In the genomic region with DNA sequence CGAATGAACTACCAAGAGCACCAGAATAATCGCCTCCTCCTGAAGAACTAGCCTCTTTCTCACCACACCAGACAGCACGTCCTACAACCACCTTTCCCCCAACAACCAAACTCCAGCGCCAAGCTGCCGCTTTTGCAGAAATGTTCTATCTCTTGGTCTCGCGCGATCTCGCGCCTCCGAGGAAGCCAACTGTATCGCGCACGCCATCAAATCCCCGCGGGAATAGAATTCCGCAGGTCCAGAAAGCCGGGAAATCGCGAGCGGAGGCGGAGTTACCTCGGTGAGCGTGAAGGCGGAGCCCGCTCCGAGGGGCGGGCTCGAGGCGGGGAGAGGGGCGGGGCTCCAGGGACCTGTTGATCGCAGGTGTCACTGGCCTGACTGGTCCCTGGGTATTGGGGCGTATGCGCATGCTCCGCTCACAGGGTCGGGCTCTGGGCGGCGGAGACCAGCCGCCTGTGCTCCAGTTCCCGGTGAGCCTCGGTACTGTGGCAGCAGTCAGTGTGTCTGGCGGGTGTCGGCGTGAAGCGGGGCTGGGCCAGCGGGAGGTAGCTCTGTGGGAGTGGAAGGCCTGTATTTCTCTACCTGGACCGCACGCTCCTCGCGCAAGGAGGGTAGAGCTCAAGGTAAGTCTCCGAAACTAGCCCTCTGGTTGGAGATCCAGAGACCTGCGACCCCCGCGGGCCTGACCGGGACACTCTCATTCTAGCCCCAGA, we compare ENCODE assay signal across 1 cellular context.
TF ChIP-seq lines count a peak whose summit lies in the region.

A gene (plus strand): TSS at position 463 of the 713 bp plus-strand sequence. CDS start 27,047 bp downstream, outside the sequence.

TF ChIP-seq in HepG2, 621 proteins besides CTCF, POLR2A, EP300 and RAD21 (continued from another document and continues in another):
- TF ChIP-seq RFXANK (CRISPR knock-in tag; IDR thresholded peaks at IDR 0.05), result no peak
- TF ChIP-seq FOXJ3 (CRISPR knock-in tag; IDR thresholded peaks at IDR 0.05; ENCODE audit: borderline replicate concordance), result peak; percentile 11; the same call in 1 of the 2 replicates
- TF ChIP-seq MEF2D (CRISPR knock-in tag; IDR thresholded peaks at IDR 0.05), result peak; percentile 34; the same call in 1 of the 2 replicates
- TF ChIP-seq SMARCE1 (IDR thresholded peaks at IDR 0.05; ENCODE audit: borderline replicate concordance), result no peak
- no peak for TF ChIP-seq GLI4 (CRISPR knock-in tag; IDR thresholded peaks at IDR 0.05; ENCODE audit: borderline replicate concordance)
- peak; percentile 82; the same call in 1 of the 2 replicates for TF ChIP-seq NFKB2 (CRISPR knock-in tag; IDR thresholded peaks at IDR 0.05; ENCODE audit: borderline replicate concordance)
- TF ChIP-seq, protein P1, sequence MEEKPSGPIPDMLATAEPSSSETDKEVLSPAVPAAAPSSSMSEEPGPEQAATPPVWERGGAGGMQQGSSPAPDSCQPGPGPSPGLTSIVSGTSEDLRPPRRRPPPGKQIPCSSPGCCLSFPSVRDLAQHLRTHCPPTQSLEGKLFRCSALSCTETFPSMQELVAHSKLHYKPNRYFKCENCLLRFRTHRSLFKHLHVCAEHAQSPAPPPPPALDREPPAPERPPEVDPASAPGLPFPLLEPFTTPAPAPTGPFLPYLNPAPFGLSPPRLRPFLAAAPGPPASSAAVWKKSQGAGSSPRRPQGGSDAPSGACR (CRISPR knock-in tag; IDR thresholded peaks at IDR 0.05), result 0 out of 2 replicates have a peak, but pooled peaks have one; percentile 8
- TF ChIP-seq ZBTB38 (CRISPR knock-in tag; IDR thresholded peaks at IDR 0.05), result peak; percentile 73; the same call in 1 of the 2 replicates
- TF ChIP-seq, protein P2, sequence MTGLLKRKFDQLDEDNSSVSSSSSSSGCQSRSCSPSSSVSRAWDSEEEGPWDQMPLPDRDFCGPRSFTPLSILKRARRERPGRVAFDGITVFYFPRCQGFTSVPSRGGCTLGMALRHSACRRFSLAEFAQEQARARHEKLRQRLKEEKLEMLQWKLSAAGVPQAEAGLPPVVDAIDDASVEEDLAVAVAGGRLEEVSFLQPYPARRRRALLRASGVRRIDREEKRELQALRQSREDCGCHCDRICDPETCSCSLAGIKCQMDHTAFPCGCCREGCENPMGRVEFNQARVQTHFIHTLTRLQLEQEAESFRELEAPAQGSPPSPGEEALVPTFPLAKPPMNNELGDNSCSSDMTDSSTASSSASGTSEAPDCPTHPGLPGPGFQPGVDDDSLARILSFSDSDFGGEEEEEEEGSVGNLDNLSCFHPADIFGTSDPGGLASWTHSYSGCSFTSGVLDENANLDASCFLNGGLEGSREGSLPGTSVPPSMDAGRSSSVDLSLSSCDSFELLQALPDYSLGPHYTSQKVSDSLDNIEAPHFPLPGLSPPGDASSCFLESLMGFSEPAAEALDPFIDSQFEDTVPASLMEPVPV (CRISPR knock-in tag; IDR thresholded peaks at IDR 0.05), result 0 out of 2 replicates have a peak, but pooled peaks have one; percentile 48
- TF ChIP-seq CEBPG (CRISPR knock-in tag; IDR thresholded peaks at IDR 0.05), result peak; percentile 6; the same call in 1 of the 2 replicates
- peak; percentile 93 for TF ChIP-seq RBFOX2 (IDR thresholded peaks at IDR 0.05; ENCODE audit: low read depth, low read length)
- TF ChIP-seq, protein P3, sequence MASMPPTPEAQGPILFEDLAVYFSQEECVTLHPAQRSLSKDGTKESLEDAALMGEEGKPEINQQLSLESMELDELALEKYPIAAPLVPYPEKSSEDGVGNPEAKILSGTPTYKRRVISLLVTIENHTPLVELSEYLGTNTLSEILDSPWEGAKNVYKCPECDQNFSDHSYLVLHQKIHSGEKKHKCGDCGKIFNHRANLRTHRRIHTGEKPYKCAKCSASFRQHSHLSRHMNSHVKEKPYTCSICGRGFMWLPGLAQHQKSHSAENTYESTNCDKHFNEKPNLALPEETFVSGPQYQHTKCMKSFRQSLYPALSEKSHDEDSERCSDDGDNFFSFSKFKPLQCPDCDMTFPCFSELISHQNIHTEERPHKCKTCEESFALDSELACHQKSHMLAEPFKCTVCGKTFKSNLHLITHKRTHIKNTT (CRISPR knock-in tag; IDR thresholded peaks at IDR 0.05), result no peak
- TF ChIP-seq, protein P4, sequence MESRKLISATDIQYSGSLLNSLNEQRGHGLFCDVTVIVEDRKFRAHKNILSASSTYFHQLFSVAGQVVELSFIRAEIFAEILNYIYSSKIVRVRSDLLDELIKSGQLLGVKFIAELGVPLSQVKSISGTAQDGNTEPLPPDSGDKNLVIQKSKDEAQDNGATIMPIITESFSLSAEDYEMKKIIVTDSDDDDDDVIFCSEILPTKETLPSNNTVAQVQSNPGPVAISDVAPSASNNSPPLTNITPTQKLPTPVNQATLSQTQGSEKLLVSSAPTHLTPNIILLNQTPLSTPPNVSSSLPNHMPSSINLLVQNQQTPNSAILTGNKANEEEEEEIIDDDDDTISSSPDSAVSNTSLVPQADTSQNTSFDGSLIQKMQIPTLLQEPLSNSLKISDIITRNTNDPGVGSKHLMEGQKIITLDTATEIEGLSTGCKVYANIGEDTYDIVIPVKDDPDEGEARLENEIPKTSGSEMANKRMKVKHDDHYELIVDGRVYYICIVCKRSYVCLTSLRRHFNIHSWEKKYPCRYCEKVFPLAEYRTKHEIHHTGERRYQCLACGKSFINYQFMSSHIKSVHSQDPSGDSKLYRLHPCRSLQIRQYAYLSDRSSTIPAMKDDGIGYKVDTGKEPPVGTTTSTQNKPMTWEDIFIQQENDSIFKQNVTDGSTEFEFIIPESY (CRISPR knock-in tag; IDR thresholded peaks at IDR 0.05), result no peak; the same call in 1 of the 2 replicates
- TF ChIP-seq, protein P5, sequence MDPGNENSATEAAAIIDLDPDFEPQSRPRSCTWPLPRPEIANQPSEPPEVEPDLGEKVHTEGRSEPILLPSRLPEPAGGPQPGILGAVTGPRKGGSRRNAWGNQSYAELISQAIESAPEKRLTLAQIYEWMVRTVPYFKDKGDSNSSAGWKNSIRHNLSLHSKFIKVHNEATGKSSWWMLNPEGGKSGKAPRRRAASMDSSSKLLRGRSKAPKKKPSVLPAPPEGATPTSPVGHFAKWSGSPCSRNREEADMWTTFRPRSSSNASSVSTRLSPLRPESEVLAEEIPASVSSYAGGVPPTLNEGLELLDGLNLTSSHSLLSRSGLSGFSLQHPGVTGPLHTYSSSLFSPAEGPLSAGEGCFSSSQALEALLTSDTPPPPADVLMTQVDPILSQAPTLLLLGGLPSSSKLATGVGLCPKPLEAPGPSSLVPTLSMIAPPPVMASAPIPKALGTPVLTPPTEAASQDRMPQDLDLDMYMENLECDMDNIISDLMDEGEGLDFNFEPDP (CRISPR knock-in tag; conservative IDR thresholded peaks at IDR 0.05), result no peak
- peak; percentile 96 for TF ChIP-seq POLR2AphosphoS5 (IDR thresholded peaks at IDR 0.05; ENCODE audit: low read depth, low read length)
- TF ChIP-seq ZNF563 (CRISPR knock-in tag; IDR thresholded peaks at IDR 0.05), result peak; percentile 92
- peak; percentile 85; the same call in 1 of the 2 replicates for TF ChIP-seq ZNF343 (CRISPR knock-in tag; IDR thresholded peaks at IDR 0.05)
- TF ChIP-seq, protein P6, sequence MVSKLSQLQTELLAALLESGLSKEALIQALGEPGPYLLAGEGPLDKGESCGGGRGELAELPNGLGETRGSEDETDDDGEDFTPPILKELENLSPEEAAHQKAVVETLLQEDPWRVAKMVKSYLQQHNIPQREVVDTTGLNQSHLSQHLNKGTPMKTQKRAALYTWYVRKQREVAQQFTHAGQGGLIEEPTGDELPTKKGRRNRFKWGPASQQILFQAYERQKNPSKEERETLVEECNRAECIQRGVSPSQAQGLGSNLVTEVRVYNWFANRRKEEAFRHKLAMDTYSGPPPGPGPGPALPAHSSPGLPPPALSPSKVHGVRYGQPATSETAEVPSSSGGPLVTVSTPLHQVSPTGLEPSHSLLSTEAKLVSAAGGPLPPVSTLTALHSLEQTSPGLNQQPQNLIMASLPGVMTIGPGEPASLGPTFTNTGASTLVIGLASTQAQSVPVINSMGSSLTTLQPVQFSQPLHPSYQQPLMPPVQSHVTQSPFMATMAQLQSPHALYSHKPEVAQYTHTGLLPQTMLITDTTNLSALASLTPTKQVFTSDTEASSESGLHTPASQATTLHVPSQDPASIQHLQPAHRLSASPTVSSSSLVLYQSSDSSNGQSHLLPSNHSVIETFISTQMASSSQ (IDR thresholded peaks at IDR 0.05; ENCODE audit: low read depth), result no peak; the same call in 1 of the 2 replicates
- TF ChIP-seq, protein P6 (CRISPR knock-in tag; IDR thresholded peaks at IDR 0.05; ENCODE audit: borderline replicate concordance), result peak; percentile 87; the same call in 1 of the 2 replicates
- TF ChIP-seq ZNF292 (CRISPR knock-in tag; IDR thresholded peaks at IDR 0.05; ENCODE audit: borderline replicate concordance, low read depth), result no peak
- no peak for TF ChIP-seq ZNF253 (CRISPR knock-in tag; IDR thresholded peaks at IDR 0.05; ENCODE audit: borderline replicate concordance)
- TF ChIP-seq PHF21A (CRISPR knock-in tag; IDR thresholded peaks at IDR 0.05), result peak; percentile 53; the same call in 1 of the 2 replicates
- peak; percentile 94 for TF ChIP-seq ZNF761 (CRISPR knock-in tag; conservative IDR thresholded peaks at IDR 0.05)
- TF ChIP-seq NAIF1 (CRISPR knock-in tag; IDR thresholded peaks at IDR 0.05; ENCODE audit: borderline replicate concordance), result peak; percentile 84
- TF ChIP-seq DNMT3B (CRISPR knock-in tag; conservative IDR thresholded peaks at IDR 0.05), result peak; percentile 12; the same call in 1 of the 2 replicates
- TF ChIP-seq ZNF605 (CRISPR knock-in tag; IDR thresholded peaks at IDR 0.05), result peak; percentile 61; the same call in 1 of the 2 replicates
- TF ChIP-seq ZC3H4 (CRISPR knock-in tag; IDR thresholded peaks at IDR 0.05; ENCODE audit: borderline replicate concordance), result no peak
- no peak for TF ChIP-seq TOPORS (CRISPR knock-in tag; IDR thresholded peaks at IDR 0.05)
- TF ChIP-seq ZNF766 (CRISPR knock-in tag; IDR thresholded peaks at IDR 0.05; ENCODE audit: borderline replicate concordance), result 0 out of 2 replicates have a peak, but pooled peaks have one; percentile 13
- TF ChIP-seq, protein P7, sequence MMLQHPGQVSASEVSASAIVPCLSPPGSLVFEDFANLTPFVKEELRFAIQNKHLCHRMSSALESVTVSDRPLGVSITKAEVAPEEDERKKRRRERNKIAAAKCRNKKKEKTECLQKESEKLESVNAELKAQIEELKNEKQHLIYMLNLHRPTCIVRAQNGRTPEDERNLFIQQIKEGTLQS (CRISPR knock-in tag; IDR thresholded peaks at IDR 0.05), result no peak
- TF ChIP-seq, protein P8, sequence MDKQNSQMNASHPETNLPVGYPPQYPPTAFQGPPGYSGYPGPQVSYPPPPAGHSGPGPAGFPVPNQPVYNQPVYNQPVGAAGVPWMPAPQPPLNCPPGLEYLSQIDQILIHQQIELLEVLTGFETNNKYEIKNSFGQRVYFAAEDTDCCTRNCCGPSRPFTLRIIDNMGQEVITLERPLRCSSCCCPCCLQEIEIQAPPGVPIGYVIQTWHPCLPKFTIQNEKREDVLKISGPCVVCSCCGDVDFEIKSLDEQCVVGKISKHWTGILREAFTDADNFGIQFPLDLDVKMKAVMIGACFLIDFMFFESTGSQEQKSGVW (CRISPR knock-in tag; IDR thresholded peaks at IDR 0.05; ENCODE audit: borderline replicate concordance), result no peak
- TF ChIP-seq ZZZ3 (CRISPR knock-in tag; IDR thresholded peaks at IDR 0.05; ENCODE audit: borderline replicate concordance), result peak; percentile 54; the same call in 1 of the 2 replicates
- no peak for TF ChIP-seq FOXP1 (IDR thresholded peaks at IDR 0.05)
- TF ChIP-seq FOXP1 (CRISPR knock-in tag; IDR thresholded peaks at IDR 0.05), result no peak
- TF ChIP-seq, protein P9, sequence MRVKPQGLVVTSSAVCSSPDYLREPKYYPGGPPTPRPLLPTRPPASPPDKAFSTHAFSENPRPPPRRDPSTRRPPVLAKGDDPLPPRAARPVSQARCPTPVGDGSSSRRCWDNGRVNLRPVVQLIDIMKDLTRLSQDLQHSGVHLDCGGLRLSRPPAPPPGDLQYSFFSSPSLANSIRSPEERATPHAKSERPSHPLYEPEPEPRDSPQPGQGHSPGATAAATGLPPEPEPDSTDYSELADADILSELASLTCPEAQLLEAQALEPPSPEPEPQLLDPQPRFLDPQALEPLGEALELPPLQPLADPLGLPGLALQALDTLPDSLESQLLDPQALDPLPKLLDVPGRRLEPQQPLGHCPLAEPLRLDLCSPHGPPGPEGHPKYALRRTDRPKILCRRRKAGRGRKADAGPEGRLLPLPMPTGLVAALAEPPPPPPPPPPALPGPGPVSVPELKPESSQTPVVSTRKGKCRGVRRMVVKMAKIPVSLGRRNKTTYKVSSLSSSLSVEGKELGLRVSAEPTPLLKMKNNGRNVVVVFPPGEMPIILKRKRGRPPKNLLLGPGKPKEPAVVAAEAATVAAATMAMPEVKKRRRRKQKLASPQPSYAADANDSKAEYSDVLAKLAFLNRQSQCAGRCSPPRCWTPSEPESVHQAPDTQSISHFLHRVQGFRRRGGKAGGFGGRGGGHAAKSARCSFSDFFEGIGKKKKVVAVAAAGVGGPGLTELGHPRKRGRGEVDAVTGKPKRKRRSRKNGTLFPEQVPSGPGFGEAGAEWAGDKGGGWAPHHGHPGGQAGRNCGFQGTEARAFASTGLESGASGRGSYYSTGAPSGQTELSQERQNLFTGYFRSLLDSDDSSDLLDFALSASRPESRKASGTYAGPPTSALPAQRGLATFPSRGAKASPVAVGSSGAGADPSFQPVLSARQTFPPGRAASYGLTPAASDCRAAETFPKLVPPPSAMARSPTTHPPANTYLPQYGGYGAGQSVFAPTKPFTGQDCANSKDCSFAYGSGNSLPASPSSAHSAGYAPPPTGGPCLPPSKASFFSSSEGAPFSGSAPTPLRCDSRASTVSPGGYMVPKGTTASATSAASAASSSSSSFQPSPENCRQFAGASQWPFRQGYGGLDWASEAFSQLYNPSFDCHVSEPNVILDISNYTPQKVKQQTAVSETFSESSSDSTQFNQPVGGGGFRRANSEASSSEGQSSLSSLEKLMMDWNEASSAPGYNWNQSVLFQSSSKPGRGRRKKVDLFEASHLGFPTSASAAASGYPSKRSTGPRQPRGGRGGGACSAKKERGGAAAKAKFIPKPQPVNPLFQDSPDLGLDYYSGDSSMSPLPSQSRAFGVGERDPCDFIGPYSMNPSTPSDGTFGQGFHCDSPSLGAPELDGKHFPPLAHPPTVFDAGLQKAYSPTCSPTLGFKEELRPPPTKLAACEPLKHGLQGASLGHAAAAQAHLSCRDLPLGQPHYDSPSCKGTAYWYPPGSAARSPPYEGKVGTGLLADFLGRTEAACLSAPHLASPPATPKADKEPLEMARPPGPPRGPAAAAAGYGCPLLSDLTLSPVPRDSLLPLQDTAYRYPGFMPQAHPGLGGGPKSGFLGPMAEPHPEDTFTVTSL (CRISPR knock-in tag; IDR thresholded peaks at IDR 0.05; ENCODE audit: borderline replicate concordance), result no peak; the same call in 1 of the 2 replicates
